Comparison of ENCODE assay signal across 30 cellular contexts in genomic region chr4:159151701-159152100, GRCh38. TPM values are rescaled to one million over a fixed set of nuclear protein-coding genes. Genes with fewer than 3 reads are reported as not detected.
DNase-seq lines count a peak whose midpoint lies in the region; ATAC-seq, FAIRE-seq and TF ChIP-seq lines count a peak whose summit lies in the region.
"Had no signal": no experiment of that assay in that cellular context is flagged by ENCODE, and none has a peak within 500 bp of the region (broad histone marks: within the 10 kb centered on the region; RNA-seq: fewer than 3 reads in every experiment).

No MANE protein-coding gene starts in this region.

- no peak overlapping the region for H3K4me3 Mint-ChIP-seq in WTC11
- no peak overlapping the region for H3K4me3 Mint-ChIP-seq in activated CD8-positive, alpha-beta T cell treated with anti-CD3 and anti-CD28 coated beads for 36 hours
- no peak overlapping the region for H3K4me3 Mint-ChIP-seq in activated T-cell treated with anti-CD3 and anti-CD28 coated beads, Interleukin-2, amount 50 U/mL, for 4 hours
- H3K4me3 Mint-ChIP-seq: B cell; CD8-positive, alpha-beta T cell; HFFc6 had no signal

- H3K4me1 ChIP-seq in right lobe of liver = peaks cover 0 to 24% (median 12%) of the 10 kb centered on the region in 4 donors
- H3K4me1 ChIP-seq: Peyer's patch had no signal

- FAIRE-seq in GM18507 (lab: Jason Lieb, UNC) = peak; percentile 35
- FAIRE-seq: A549, GM12892 had no signal

- H3K9me3 Mint-ChIP-seq in WTC11 = no peaks in the 10 kb centered on the region
- H3K9me3 Mint-ChIP-seq in activated CD8-positive, alpha-beta T cell treated with anti-CD3 and anti-CD28 coated beads for 36 hours = no peaks in the 10 kb centered on the region
- no peaks in the 10 kb centered on the region for H3K9me3 Mint-ChIP-seq in activated T-cell treated with anti-CD3 and anti-CD28 coated beads, Interleukin-2, amount 50 U/mL, for 4 hours
- H3K9me3 Mint-ChIP-seq: CD8-positive, alpha-beta T cell; HFFc6 had no signal

- TF ChIP-seq CTCF in WTC11 (IDR thresholded peaks at IDR 0.05) (no peak), right lobe of liver (IDR thresholded peaks at IDR 0.05) (no peak)
- no peak for TF ChIP-seq CTCF in activated CD8-positive, alpha-beta T cell treated with anti-CD3 and anti-CD28 coated beads for 36 hours (IDR thresholded peaks at IDR 0.05)

- DNase-seq in GM18507 (ENCODE audit: extremely low spot score, insufficient read length, low read depth) = no peak
- DNase-seq in WTC11 (ENCODE audit: low spot score) = no peak
- no peak for DNase-seq in right lobe of liver
- DNase-seq in activated CD8-positive, alpha-beta T cell treated with anti-CD3 and anti-CD28 coated beads for 36 hours = no peak
- DNase-seq in midbrain (lab: John Stamatoyannopoulos, UW) = no peak
- no peak for DNase-seq in activated T-cell treated with anti-CD3 and anti-CD28 coated beads, Interleukin-2, amount 50 U/mL, for 4 hours
- DNase-seq in HPDE6-E6E7 (ENCODE audit: extremely low spot score) = no peak
- DNase-seq: CD8-positive, alpha-beta T cell; DMS 273 treated with DMSO at 0.1 percent for 48 hours; DMS79; EL; GDM1; GM23248; H7; HFFc6; MG63; NCI-H1048; NCI-H1417; NCI-H1694; NCI-H2029 treated with DMSO at 0.1 percent for 48 hours; NCI-H446 treated with DMSO at 0.1 percent for 48 hours; NCI-H526; Peyer's patch; SIG-M5 had no signal

- no peak for TF ChIP-seq POLR2A in right lobe of liver (IDR thresholded peaks at IDR 0.05)

- H3K9me3 ChIP-seq in right lobe of liver = no peaks in the 10 kb centered on the region
- H3K9me3 ChIP-seq: A549, MG63, Peyer's patch had no signal

- H3K36me3 Mint-ChIP-seq in WTC11 = no peaks in the 10 kb centered on the region
- no peaks in the 10 kb centered on the region for H3K36me3 Mint-ChIP-seq in activated CD8-positive, alpha-beta T cell treated with anti-CD3 and anti-CD28 coated beads for 36 hours (ENCODE audit: low read depth)
- no peaks in the 10 kb centered on the region for H3K36me3 Mint-ChIP-seq in activated T-cell treated with anti-CD3 and anti-CD28 coated beads, Interleukin-2, amount 50 U/mL, for 4 hours (ENCODE audit: insufficient read depth)
- H3K36me3 Mint-ChIP-seq: CD8-positive, alpha-beta T cell had no signal

- H3K4me1 Mint-ChIP-seq in WTC11 = peaks cover 47% of the 10 kb centered on the region
- H3K4me1 Mint-ChIP-seq in activated CD8-positive, alpha-beta T cell treated with anti-CD3 and anti-CD28 coated beads for 36 hours (ENCODE audit: low read depth) = peaks cover 9% of the 10 kb centered on the region
- H3K4me1 Mint-ChIP-seq in activated T-cell treated with anti-CD3 and anti-CD28 coated beads, Interleukin-2, amount 50 U/mL, for 4 hours (ENCODE audit: low read depth) = peaks cover 6% of the 10 kb centered on the region

- peak overlapping the region; percentile 54 to 62 (median 62) for H3K27ac ChIP-seq in right lobe of liver
- H3K27ac ChIP-seq: A549, C4-2B, GM23248, Peyer's patch, SK-N-MC had no signal

- H3K4me3 ChIP-seq in right lobe of liver = no peak overlapping the region
- H3K4me3 ChIP-seq: A549, GM23248, MG63, Peyer's patch, SK-N-MC had no signal

- POLR2A ChIA-PET in WTC11 (lab: Charles Lee) = interaction anchor here (0.5 kb wide), 1 partner anchor 61 kb away, joined by 3 read pairs; no protein-coding TSS in a partner anchor
- POLR2A ChIA-PET in activated CD8-positive, alpha-beta T cell treated with anti-CD3 and anti-CD28 coated beads for 36 hours (lab: Charles Lee) = no interaction called here

- intact Hi-C loops in right lobe of liver (cut with DNase I) = no loop called here
- intact Hi-C loops in activated CD8-positive, alpha-beta T cell treated with anti-CD3 and anti-CD28 coated beads for 36 hours (cut with micrococcal nuclease) = no loop called here

- H3K27me3 Mint-ChIP-seq in WTC11 (ENCODE audit: low read depth) = no peaks in the 10 kb centered on the region
- no peaks in the 10 kb centered on the region for H3K27me3 Mint-ChIP-seq in activated CD8-positive, alpha-beta T cell treated with anti-CD3 and anti-CD28 coated beads for 36 hours
- peaks cover 1% of the 10 kb centered on the region for H3K27me3 Mint-ChIP-seq in activated T-cell treated with anti-CD3 and anti-CD28 coated beads, Interleukin-2, amount 50 U/mL, for 4 hours (ENCODE audit: low read depth)

- H3K36me3 ChIP-seq in right lobe of liver = no peaks in the 10 kb centered on the region
- H3K36me3 ChIP-seq: MG63, Peyer's patch had no signal

- peak overlapping the region; percentile 35 for H3K27ac Mint-ChIP-seq in WTC11
- H3K27ac Mint-ChIP-seq in activated CD8-positive, alpha-beta T cell treated with anti-CD3 and anti-CD28 coated beads for 36 hours = no peak overlapping the region
- H3K27ac Mint-ChIP-seq: B cell; CD8-positive, alpha-beta T cell; HFFc6 had no signal

- no peaks in the 10 kb centered on the region for H3K27me3 ChIP-seq in right lobe of liver
- H3K27me3 ChIP-seq: MG63, Peyer's patch had no signal

- 57% methylated on average over 1 of the region's 1 CpG for WGBS in right lobe of liver (ENCODE audit: insufficient coverage, low coverage, low lambda C conversion rate, missing lambda C conversion rate)

- CTCF ChIA-PET in WTC11 (lab: Charles Lee) = no interaction called here
- CTCF ChIA-PET in activated CD8-positive, alpha-beta T cell treated with anti-CD3 and anti-CD28 coated beads for 36 hours (lab: Charles Lee) = interaction anchor here (1.0 kb wide), 1 partner anchor 52 kb away, joined by 3 read pairs; no protein-coding TSS in a partner anchor

- peak; percentile 5 for ATAC-seq in HG03432 (IDR thresholded peaks at IDR 0.05; ENCODE audit: unreplicated experiment)
- no peak for ATAC-seq in WTC11
- ATAC-seq in right lobe of liver = no peak
- no peak for ATAC-seq in activated CD8-positive, alpha-beta T cell treated with anti-CD3 and anti-CD28 coated beads for 36 hours
- ATAC-seq in activated T-cell treated with anti-CD3 and anti-CD28 coated beads, Interleukin-2, amount 50 U/mL, for 4 hours = no peak
- ATAC-seq: A549; CD8-positive, alpha-beta T cell had no signal

TF ChIP-seq in WTC11, 78 proteins besides CTCF, POLR2A, EP300 and RAD21 (continues in another document):
- TF ChIP-seq ESRRA (CRISPR knock-in tag; IDR thresholded peaks at IDR 0.05; ENCODE audit: borderline replicate concordance) (no peak), SMAD3 (CRISPR knock-in tag; IDR thresholded peaks at IDR 0.05; ENCODE audit: borderline replicate concordance) (no peak), MYBL2 (CRISPR knock-in tag; IDR thresholded peaks at IDR 0.05) (no peak), USF2 (CRISPR knock-in tag; IDR thresholded peaks at IDR 0.05) (no peak), MXD4 (CRISPR knock-in tag; IDR thresholded peaks at IDR 0.05; ENCODE audit: borderline replicate concordance) (no peak), ZNF232 (CRISPR knock-in tag; IDR thresholded peaks at IDR 0.05) (no peak)
- TF ChIP-seq, protein P1, sequence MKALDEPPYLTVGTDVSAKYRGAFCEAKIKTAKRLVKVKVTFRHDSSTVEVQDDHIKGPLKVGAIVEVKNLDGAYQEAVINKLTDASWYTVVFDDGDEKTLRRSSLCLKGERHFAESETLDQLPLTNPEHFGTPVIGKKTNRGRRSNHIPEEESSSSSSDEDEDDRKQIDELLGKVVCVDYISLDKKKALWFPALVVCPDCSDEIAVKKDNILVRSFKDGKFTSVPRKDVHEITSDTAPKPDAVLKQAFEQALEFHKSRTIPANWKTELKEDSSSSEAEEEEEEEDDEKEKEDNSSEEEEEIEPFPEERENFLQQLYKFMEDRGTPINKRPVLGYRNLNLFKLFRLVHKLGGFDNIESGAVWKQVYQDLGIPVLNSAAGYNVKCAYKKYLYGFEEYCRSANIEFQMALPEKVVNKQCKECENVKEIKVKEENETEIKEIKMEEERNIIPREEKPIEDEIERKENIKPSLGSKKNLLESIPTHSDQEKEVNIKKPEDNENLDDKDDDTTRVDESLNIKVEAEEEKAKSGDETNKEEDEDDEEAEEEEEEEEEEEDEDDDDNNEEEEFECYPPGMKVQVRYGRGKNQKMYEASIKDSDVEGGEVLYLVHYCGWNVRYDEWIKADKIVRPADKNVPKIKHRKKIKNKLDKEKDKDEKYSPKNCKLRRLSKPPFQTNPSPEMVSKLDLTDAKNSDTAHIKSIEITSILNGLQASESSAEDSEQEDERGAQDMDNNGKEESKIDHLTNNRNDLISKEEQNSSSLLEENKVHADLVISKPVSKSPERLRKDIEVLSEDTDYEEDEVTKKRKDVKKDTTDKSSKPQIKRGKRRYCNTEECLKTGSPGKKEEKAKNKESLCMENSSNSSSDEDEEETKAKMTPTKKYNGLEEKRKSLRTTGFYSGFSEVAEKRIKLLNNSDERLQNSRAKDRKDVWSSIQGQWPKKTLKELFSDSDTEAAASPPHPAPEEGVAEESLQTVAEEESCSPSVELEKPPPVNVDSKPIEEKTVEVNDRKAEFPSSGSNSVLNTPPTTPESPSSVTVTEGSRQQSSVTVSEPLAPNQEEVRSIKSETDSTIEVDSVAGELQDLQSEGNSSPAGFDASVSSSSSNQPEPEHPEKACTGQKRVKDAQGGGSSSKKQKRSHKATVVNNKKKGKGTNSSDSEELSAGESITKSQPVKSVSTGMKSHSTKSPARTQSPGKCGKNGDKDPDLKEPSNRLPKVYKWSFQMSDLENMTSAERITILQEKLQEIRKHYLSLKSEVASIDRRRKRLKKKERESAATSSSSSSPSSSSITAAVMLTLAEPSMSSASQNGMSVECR (CRISPR knock-in tag; IDR thresholded peaks at IDR 0.05; ENCODE audit: borderline replicate concordance) = no peak

RNA-seq across cellular contexts. Expression of gene RAPGEF2, which starts 48.8 kb away (rescaled TPM):
- total RNA-seq in WTC11 (2021) = 32.3 to 40.6 TPM (median 33.4 TPM) in 3 replicates
- 10 to 100 TPM; 22.1 to 32.1 (median 27.2) TPM for total RNA-seq in right lobe of liver
- total RNA-seq in activated CD8-positive, alpha-beta T cell treated with anti-CD3 and anti-CD28 coated beads for 36 hours = 10 to 100 TPM; 13.7 to 14.8 TPM
- total RNA-seq in activated T-cell treated with anti-CD3 and anti-CD28 coated beads, Interleukin-2, amount 50 U/mL, for 4 hours = 10 to 100 TPM; 47.8 to 50.0 (median 49.3) TPM
